In the genomic region with DNA sequence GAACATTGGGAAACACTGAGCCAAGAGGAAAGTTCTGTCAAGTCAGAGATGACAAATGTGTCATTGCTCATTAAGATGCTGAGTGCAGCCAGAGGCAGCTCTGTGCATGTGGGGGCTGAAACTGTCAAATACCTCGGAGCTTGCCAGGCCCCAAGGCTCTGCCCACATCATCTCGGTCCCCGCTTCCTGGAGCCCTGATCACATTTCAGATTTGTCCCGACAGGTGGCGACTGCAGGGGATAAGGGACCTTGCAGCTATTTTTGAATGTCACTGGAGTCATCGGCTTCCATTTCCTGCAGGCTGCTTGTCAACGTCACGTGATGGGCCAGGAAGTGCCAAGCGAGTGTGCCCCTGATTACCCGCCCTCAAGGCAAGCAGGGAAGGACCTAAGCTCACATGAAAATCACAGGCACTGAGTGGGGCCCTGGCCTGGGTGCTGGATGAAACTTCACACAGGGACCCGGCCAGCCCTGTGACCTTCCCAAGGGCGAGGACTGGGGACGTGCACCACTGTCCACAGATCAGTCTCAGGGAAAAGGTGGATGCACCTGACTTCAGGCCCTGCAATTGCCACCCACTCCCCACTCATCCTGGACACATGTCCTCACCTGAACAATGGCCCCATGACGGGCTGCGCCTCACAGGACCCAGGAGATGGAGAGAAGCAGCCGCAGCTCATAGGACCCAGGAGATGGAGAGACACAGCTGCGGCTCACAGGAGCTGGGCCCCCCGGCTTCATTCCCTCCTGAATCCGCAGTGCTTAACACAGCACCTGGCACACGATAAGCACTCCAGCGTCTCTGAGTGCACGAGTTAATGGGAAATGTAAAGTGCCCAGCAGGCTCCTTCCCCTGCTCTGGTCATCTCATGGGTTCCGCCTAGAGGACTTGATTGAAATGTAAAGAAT, we compare ENCODE assay signal across 8 cellular contexts.
A peak's percentile ranks its signal among the peaks of the same experiment; 100 is the strongest.
DNase-seq lines count a peak whose midpoint lies in the region; ATAC-seq lines count a peak whose summit lies in the region.

No MANE protein-coding gene starts in this region.

- H3K9me3 Mint-ChIP-seq in immature natural killer cell, result no peaks in the 10 kb centered on the region

- peaks cover 56 to 59% of the 10 kb centered on the region in 2 donors for H3K4me1 Mint-ChIP-seq in immature natural killer cell

- H3K27ac Mint-ChIP-seq in immature natural killer cell, result peak overlapping the region; percentile 54 to 72 (median 60)

- ATAC-seq in GM19395 (IDR thresholded peaks at IDR 0.05; ENCODE audit: unreplicated experiment), result no peak

- H3K4me3 Mint-ChIP-seq in immature natural killer cell, result peak overlapping the region; percentile 6 to 63 (median 56)

- peaks cover 0 to 17% (median 8%) of the 10 kb centered on the region in 3 donors for H3K27me3 Mint-ChIP-seq in immature natural killer cell (ENCODE audit: low read depth in 3 of 3)

- H3K36me3 Mint-ChIP-seq in immature natural killer cell, result peaks cover 32 to 65% (median 33%) of the 10 kb centered on the region in 3 donors

- peak; percentile 32 for DNase-seq in AG20443 (ENCODE audit: low spot score)
- peak; percentile 83 for DNase-seq in NCI-H510A treated with DMSO at 0.1 percent for 48 hours (lab: John Stamatoyannopoulos, UW)
- DNase-seq in activated T-helper 1 cell treated with Interleukin-2 at 50 U/mL for 16 hours (ENCODE audit: low read depth), result peak; percentile 65
- DNase-seq in immature natural killer cell, result peak; percentile 39 to 64 (median 52)
- peak; percentile 54 to 55 for DNase-seq in stimulated activated CD8-positive, alpha-beta memory T cell treated with anti-CD3 and anti-CD28 coated beads, Interleukin-15, amount 100 ng/mL, for 48 hours (ENCODE audit: low read depth in 2 of 2)
- no peak for DNase-seq in NCI-H2227 (lab: John Stamatoyannopoulos, UW; ENCODE audit: unreplicated experiment)
- no peak for DNase-seq in GM19238 (ENCODE audit: insufficient read length, low spot score)

Comparison
In these comparisons a context has a peak if more than half of its experiments do, and no peak if none do; other contexts are left out.
1. DNase-seq: peak in AG20443 (single experiment), NCI-H510A treated with DMSO at 0.1 percent for 48 hours (single experiment), activated T-helper 1 cell treated with Interleukin-2 at 50 U/mL for 16 hours (single experiment), immature natural killer cell (3 of 3) and stimulated activated CD8-positive, alpha-beta memory T cell treated with anti-CD3 and anti-CD28 coated beads, Interleukin-15, amount 100 ng/mL, for 48 hours (2 of 2); none in NCI-H2227 (single experiment) and GM19238 (single experiment).